Comparison of ENCODE assay signal across 2 cellular contexts in the genomic region with DNA sequence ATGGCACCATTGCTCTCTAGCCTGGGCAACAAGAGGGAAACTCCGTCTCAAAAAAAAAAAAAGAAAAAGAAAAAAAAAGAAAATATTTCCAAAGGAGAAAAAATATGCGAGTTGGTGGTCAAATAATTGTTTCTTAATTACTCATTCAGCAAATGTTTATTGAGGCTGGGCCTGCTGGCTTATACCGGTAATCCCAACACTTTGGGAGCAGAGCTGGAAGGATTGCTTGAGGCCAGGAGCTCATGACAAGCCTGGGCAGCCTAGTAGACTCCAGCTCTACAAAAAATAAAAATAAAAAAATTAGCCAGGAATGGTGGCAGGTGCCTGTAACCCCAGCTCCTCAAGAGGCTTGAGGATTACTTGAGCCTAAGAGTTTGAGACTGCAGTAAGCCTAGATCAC.
TF ChIP-seq lines count a peak whose summit lies in the region.

No MANE protein-coding gene starts in this region.

TF ChIP-seq in SK-N-SH, 30 proteins besides CTCF, POLR2A, EP300 and RAD21 (continued from another document):
- TF ChIP-seq, protein P1, sequence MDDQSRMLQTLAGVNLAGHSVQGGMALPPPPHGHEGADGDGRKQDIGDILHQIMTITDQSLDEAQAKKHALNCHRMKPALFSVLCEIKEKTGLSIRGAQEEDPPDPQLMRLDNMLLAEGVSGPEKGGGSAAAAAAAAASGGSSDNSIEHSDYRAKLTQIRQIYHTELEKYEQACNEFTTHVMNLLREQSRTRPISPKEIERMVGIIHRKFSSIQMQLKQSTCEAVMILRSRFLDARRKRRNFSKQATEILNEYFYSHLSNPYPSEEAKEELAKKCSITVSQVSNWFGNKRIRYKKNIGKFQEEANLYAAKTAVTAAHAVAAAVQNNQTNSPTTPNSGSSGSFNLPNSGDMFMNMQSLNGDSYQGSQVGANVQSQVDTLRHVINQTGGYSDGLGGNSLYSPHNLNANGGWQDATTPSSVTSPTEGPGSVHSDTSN (IDR thresholded peaks at IDR 0.05): no peak
- TF ChIP-seq, protein P2, sequence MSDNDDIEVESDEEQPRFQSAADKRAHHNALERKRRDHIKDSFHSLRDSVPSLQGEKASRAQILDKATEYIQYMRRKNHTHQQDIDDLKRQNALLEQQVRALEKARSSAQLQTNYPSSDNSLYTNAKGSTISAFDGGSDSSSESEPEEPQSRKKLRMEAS (IDR thresholded peaks at IDR 0.05; ENCODE audit: low read depth): no peak
- TF ChIP-seq, protein P3, sequence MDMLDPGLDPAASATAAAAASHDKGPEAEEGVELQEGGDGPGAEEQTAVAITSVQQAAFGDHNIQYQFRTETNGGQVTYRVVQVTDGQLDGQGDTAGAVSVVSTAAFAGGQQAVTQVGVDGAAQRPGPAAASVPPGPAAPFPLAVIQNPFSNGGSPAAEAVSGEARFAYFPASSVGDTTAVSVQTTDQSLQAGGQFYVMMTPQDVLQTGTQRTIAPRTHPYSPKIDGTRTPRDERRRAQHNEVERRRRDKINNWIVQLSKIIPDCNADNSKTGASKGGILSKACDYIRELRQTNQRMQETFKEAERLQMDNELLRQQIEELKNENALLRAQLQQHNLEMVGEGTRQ (IDR thresholded peaks at IDR 0.05; ENCODE audit: borderline replicate concordance, low read depth, low read length): no peak
- TF ChIP-seq SMC3 (IDR thresholded peaks at IDR 0.05; ENCODE audit: low read depth, low read length) (no peak), RFX5 (IDR thresholded peaks at IDR 0.05; ENCODE audit: low read length) (no peak), JUND (IDR thresholded peaks at IDR 0.05) (no peak), SIN3A (IDR thresholded peaks at IDR 0.05; ENCODE audit: borderline replicate concordance, low read depth, low read length) (no peak), FOXM1 (IDR thresholded peaks at IDR 0.05; ENCODE audit: low read depth) (no peak), FOXJ3 (CRISPR knock-in tag; IDR thresholded peaks at IDR 0.05) (no peak), GABPA (IDR thresholded peaks at IDR 0.05; ENCODE audit: low read depth) (no peak), MEF2A (IDR thresholded peaks at IDR 0.05; ENCODE audit: borderline replicate concordance, low read depth) (no peak)
- TF ChIP-seq, protein P4, sequence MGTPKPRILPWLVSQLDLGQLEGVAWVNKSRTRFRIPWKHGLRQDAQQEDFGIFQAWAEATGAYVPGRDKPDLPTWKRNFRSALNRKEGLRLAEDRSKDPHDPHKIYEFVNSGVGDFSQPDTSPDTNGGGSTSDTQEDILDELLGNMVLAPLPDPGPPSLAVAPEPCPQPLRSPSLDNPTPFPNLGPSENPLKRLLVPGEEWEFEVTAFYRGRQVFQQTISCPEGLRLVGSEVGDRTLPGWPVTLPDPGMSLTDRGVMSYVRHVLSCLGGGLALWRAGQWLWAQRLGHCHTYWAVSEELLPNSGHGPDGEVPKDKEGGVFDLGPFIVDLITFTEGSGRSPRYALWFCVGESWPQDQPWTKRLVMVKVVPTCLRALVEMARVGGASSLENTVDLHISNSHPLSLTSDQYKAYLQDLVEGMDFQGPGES (IDR thresholded peaks at IDR 0.05; ENCODE audit: low read depth, low read length): no peak

TF ChIP-seq in SK-N-SH treated with all-trans-retinoic acid at 6 μM for 48 hours, 23 proteins besides CTCF, POLR2A, EP300 and RAD21 (continued from another document):
- TF ChIP-seq, protein P5, sequence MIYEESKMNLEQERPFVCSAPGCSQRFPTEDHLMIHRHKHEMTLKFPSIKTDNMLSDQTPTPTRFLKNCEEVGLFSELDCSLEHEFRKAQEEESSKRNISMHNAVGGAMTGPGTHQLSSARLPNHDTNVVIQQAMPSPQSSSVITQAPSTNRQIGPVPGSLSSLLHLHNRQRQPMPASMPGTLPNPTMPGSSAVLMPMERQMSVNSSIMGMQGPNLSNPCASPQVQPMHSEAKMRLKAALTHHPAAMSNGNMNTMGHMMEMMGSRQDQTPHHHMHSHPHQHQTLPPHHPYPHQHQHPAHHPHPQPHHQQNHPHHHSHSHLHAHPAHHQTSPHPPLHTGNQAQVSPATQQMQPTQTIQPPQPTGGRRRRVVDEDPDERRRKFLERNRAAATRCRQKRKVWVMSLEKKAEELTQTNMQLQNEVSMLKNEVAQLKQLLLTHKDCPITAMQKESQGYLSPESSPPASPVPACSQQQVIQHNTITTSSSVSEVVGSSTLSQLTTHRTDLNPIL (CRISPR knock-in tag; IDR thresholded peaks at IDR 0.05; ENCODE audit: low read depth): no peak
- TF ChIP-seq PPARA (CRISPR knock-in tag; IDR thresholded peaks at IDR 0.05; ENCODE audit: borderline replicate concordance): no peak
- TF ChIP-seq, protein P6, sequence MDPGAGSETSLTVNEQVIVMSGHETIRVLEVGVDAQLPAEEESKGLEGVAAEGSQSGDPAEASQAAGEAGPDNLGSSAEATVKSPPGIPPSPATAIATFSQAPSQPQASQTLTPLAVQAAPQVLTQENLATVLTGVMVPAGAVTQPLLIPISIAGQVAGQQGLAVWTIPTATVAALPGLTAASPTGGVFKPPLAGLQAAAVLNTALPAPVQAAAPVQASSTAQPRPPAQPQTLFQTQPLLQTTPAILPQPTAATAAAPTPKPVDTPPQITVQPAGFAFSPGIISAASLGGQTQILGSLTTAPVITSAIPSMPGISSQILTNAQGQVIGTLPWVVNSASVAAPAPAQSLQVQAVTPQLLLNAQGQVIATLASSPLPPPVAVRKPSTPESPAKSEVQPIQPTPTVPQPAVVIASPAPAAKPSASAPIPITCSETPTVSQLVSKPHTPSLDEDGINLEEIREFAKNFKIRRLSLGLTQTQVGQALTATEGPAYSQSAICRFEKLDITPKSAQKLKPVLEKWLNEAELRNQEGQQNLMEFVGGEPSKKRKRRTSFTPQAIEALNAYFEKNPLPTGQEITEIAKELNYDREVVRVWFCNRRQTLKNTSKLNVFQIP (CRISPR knock-in tag; IDR thresholded peaks at IDR 0.05; ENCODE audit: borderline replicate concordance, low read depth): no peak
- TF ChIP-seq BACH2 (CRISPR knock-in tag; IDR thresholded peaks at IDR 0.05; ENCODE audit: borderline replicate concordance): no peak
- TF ChIP-seq, protein P7, sequence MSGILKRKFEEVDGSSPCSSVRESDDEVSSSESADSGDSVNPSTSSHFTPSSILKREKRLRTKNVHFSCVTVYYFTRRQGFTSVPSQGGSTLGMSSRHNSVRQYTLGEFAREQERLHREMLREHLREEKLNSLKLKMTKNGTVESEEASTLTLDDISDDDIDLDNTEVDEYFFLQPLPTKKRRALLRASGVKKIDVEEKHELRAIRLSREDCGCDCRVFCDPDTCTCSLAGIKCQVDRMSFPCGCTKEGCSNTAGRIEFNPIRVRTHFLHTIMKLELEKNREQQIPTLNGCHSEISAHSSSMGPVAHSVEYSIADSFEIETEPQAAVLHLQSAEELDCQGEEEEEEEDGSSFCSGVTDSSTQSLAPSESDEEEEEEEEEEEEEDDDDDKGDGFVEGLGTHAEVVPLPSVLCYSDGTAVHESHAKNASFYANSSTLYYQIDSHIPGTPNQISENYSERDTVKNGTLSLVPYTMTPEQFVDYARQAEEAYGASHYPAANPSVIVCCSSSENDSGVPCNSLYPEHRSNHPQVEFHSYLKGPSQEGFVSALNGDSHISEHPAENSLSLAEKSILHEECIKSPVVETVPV (CRISPR knock-in tag; IDR thresholded peaks at IDR 0.05): no peak
TF ChIP-seq in SK-N-SH treated with all-trans-retinoic acid at 6 μM for 48 hours: peak in this region for 0.
